In genomic region chr18:22466608-22467390, GRCh38 we compare ENCODE assay signal across 11 cellular contexts. TPM values are rescaled to one million over a fixed set of nuclear protein-coding genes. Genes with fewer than 3 reads are reported as not detected.
DNase-seq lines count a peak whose midpoint lies in the region; ATAC-seq, FAIRE-seq and TF ChIP-seq lines count a peak whose summit lies in the region.
"Had no signal": no experiment of that assay in that cellular context is flagged by ENCODE, and none has a peak within 500 bp of the region (broad histone marks: within the 10 kb centered on the region; RNA-seq: fewer than 3 reads in every experiment).

No MANE protein-coding gene starts in this region.

- H3K4me1 ChIP-seq in right atrium auricular region (peaks cover 0 to 56% of the 10 kb centered on the region in 2 donors), stomach (peaks cover 36 to 52% (median 46%) of the 10 kb centered on the region in 4 donors)

- ATAC-seq in GM21723 (IDR thresholded peaks at IDR 0.05; ENCODE audit: unreplicated experiment) (no peak), GM18873 (IDR thresholded peaks at IDR 0.05; ENCODE audit: low FRiP score, unreplicated experiment) (no peak)

- TF ChIP-seq POLR2A in H54 (IDR thresholded peaks at IDR 0.05; ENCODE audit: low read depth, low read length) (no peak), stomach (IDR thresholded peaks at IDR 0.05) (no peak)

- 36 to 50% (median 40%) methylated on average over 3 of the region's 3 CpGs for WGBS in stomach, 5 donors

- FAIRE-seq in H54 (lab: Jason Lieb, UNC), result peak; percentile 61

- H3K36me3 ChIP-seq in right atrium auricular region (no peaks in the 10 kb centered on the region), stomach (no peaks in the 10 kb centered on the region)

- DNase-seq in H54 (ENCODE audit: insufficient read length, low spot score) (no peak), astrocyte of the hippocampus (ENCODE audit: low read depth, low spot score) (peak; percentile 81), right atrium auricular region (ENCODE audit: low spot score) (no peak), stomach (no peak)
- DNase-seq in activated CD4-positive, alpha-beta T cell treated with anti-CD3 and anti-CD28 coated beads for 1 hour, result no peak
- DNase-seq in activated naive CD4-positive, alpha-beta T cell treated with anti-CD3 and anti-CD28 coated beads, Interleukin-2, amount 50 U/mL, for 16 hours, result no peak
- DNase-seq: NCI-H1092 treated with DMSO at 0.1 percent for 48 hours; stimulated activated CD4-positive, alpha-beta T cell treated with anti-CD3 and anti-CD28 coated beads, Interleukin-2, amount 100 ng/mL, for 24 hours had no signal

- H3K4me3 ChIP-seq in right atrium auricular region (peak overlapping the region in 1 of 2 donors; percentile 28), stomach (no peak overlapping the region)

- intact Hi-C loops in stomach (cut with DNase I; ENCODE audit: low total_unique reads), result no loop called here

- no peak for TF ChIP-seq CTCF in right atrium auricular region (IDR thresholded peaks at IDR 0.05)
- no peak for TF ChIP-seq CTCF in stomach (IDR thresholded peaks at IDR 0.05)

- H3K27ac ChIP-seq in right atrium auricular region, result peak overlapping the region; percentile 84 to 85
- H3K27ac ChIP-seq in stomach, result peak overlapping the region; percentile 12 to 62 (median 44)

- H3K9me3 ChIP-seq in right atrium auricular region (no peaks in the 10 kb centered on the region), stomach (no peaks in the 10 kb centered on the region)

- TF ChIP-seq EP300 in stomach (IDR thresholded peaks at IDR 0.05), result no peak

- H3K27me3 ChIP-seq in right atrium auricular region (no peaks in the 10 kb centered on the region), stomach (no peaks in the 10 kb centered on the region)

RNA-seq across cellular contexts. Expression of gene CTAGE1, which starts 49.1 kb away (rescaled TPM):
- under 1 TPM in 1 of 2 donors, not detected in 1; 0.08 TPM for total RNA-seq in right atrium auricular region
- total RNA-seq in stomach, result not detected
- polyA plus RNA-seq in stomach, result not detected
- total RNA-seq: T-helper 1 cell treated with Interleukin-12 subunit alpha and Interleukin-12 subunit beta and Interleukin-4 antibody, amounts not matched to agents 30 ng/mL and 1 ng/mL, for 36 hours had no signal
